Comparison of ENCODE assay signal across 22 cellular contexts in the genomic region with DNA sequence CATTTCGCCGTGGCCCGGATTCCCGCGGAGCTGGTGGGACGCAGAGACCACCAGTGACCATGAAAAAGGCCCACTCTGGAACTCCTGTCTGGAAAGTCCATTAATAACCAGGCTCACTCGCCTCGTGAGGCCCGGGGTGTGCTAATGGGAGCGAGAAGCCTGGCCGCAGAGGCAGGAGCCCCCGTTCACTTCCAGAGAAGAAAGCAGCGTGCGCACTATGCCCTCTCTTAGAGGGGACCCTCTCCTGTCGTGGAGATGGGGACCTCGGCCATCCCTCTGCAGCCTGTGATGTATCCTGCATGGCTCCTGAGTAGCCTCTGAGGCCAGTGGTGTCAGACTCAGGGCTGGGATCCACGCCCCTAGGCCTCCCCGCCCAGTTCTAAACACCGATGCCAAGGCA.
DNase-seq lines count a peak whose midpoint lies in the region; ATAC-seq, FAIRE-seq and TF ChIP-seq lines count a peak whose summit lies in the region.
"Had no signal": no experiment of that assay in that cellular context is flagged by ENCODE, and none has a peak within 500 bp of the region (broad histone marks: within the 10 kb centered on the region; RNA-seq: fewer than 3 reads in every experiment).

No MANE protein-coding gene starts in this region.

- ATAC-seq in K562 = peak; percentile 32
- no peak for ATAC-seq in HG03469 (IDR thresholded peaks at IDR 0.05; ENCODE audit: unreplicated experiment)
- ATAC-seq in HG02798 (IDR thresholded peaks at IDR 0.05; ENCODE audit: poor library complexity, unreplicated experiment) = no peak
- ATAC-seq in HG02938 (IDR thresholded peaks at IDR 0.05; ENCODE audit: unreplicated experiment) = no peak

- no peaks in the 10 kb centered on the region for H3K36me3 ChIP-seq in K562 (ENCODE audit: control insufficient read depth, insufficient read depth, low read length)
- no peaks in the 10 kb centered on the region for H3K36me3 ChIP-seq in esophagus muscularis mucosa
- H3K36me3 ChIP-seq: BE2C; BLaER1 treated with 17β-estradiol and CSF1 and Interleukin-3, amounts not matched to agents 10 nM and 100 nM had no signal

- DNase-seq in NCI-H2227 (lab: John Stamatoyannopoulos, UW; ENCODE audit: unreplicated experiment) (peak; percentile 43), NCI-H2227 treated with DMSO at 0.1 percent for 48 hours (lab: John Stamatoyannopoulos, UW) (no peak), K562 (ENCODE audit: extremely low read depth in 1 of 4, low spot score in 3 of 4) (no peak), esophagus muscularis mucosa (ENCODE audit: extremely low spot score) (peak; percentile 70), putamen (ENCODE audit: low spot score) (no peak)
- DNase-seq: ACHN; AML-193; BE2C; CD4-positive, alpha-beta T cell; CD8-positive, alpha-beta memory T cell; DMS53; GF-D8; GOT3; HCEC 1CT had no signal

- H3K9me3 ChIP-seq in K562 (replicated peaks; ENCODE audit: control insufficient read depth, insufficient read depth, low read depth, low read length) (no peaks in the 10 kb centered on the region), esophagus muscularis mucosa (no peaks in the 10 kb centered on the region)
- H3K9me3 ChIP-seq: BE2C had no signal

- no peaks in the 10 kb centered on the region for H3K79me2 ChIP-seq in K562 (ENCODE audit: control insufficient read depth, insufficient read depth, low read length)

- no TSS peak for BruUV-seq in K562 (replicated peaks; lab: Mats Ljungman, UMichigan)

- TF ChIP-seq EP300 in K562 (IDR thresholded peaks at IDR 0.05; ENCODE audit: low read length) (no peak), esophagus muscularis mucosa (IDR thresholded peaks at IDR 0.05) (no peak)

- no peak for TF ChIP-seq POLR2A in K562 (conservative IDR thresholded peaks at IDR 0.05)
- TF ChIP-seq POLR2A in esophagus muscularis mucosa (IDR thresholded peaks at IDR 0.05; ENCODE audit: low read depth) = no peak

- intact Hi-C loops in K562 (cut with micrococcal nuclease) = no loop called here
- intact Hi-C loops in esophagus muscularis mucosa (cut with DNase I) = no loop called here

- TF ChIP-seq CTCF in K562 (IDR thresholded peaks at IDR 0.05 in 2 of 3, conservative IDR thresholded peaks at IDR 0.05 in 1 of 3; ENCODE audit: insufficient read depth in 2 of 3, low read depth in 1 of 3, low read length in 3 of 3) = no peak
- no peak for TF ChIP-seq CTCF in esophagus muscularis mucosa (IDR thresholded peaks at IDR 0.05)

- no peak for TF ChIP-seq RAD21 in K562 (CRISPR knock-in tag; conservative IDR thresholded peaks at IDR 0.05 in 1 of 2, IDR thresholded peaks at IDR 0.05 in 1 of 2)

- in situ Hi-C loops in K562 (cut with MboI) = no loop called here

- H3K9me1 ChIP-seq in K562 (ENCODE audit: control insufficient read depth, insufficient read depth, low read length) = no peaks in the 10 kb centered on the region

- no peaks in the 10 kb centered on the region for H4K20me1 ChIP-seq in K562 (replicated peaks; ENCODE audit: control insufficient read depth, insufficient read depth, low read length)
- H4K20me1 ChIP-seq: BLaER1 treated with 17β-estradiol and CSF1 and Interleukin-3, amounts not matched to agents 10 nM and 100 nM had no signal

- CTCF ChIA-PET in K562 (lab: Yijun Ruan, JAX; ENCODE audit: low intra/inter-chr PET ratio) = no interaction called here

- 30% methylated on average over 19 of the region's 19 CpGs for WGBS in K562 (ENCODE audit: insufficient coverage, low coverage, missing lambda C conversion rate)
- WGBS in esophagus muscularis mucosa = 85% methylated on average over 19 of the region's 19 CpGs

- H3K4me2 ChIP-seq in K562 (ENCODE audit: insufficient read depth, low read length) = peak overlapping the region; percentile 55
- H3K4me2 ChIP-seq: BLaER1 treated with 17β-estradiol and CSF1 and Interleukin-3, amounts not matched to agents 10 nM and 100 nM had no signal

- H3K4me1 ChIP-seq in K562 (replicated peaks in 1 of 2; ENCODE audit: control insufficient read depth in 2 of 2, insufficient read depth in 2 of 2, low read length in 2 of 2) = peaks cover 6 to 16% of the 10 kb centered on the region in 2 experiments; a peak in 3 of 5 replicates
- H3K4me1 ChIP-seq in esophagus muscularis mucosa = peaks cover 0 to 21% (median 19%) of the 10 kb centered on the region in 4 donors
- H3K4me1 ChIP-seq: BE2C had no signal

- H3K4me3 ChIP-seq in K562 (0 out of 2 replicates have a peak overlapping the region, but pooled peaks have one; percentile 0), esophagus muscularis mucosa (no peak overlapping the region)
- H3K4me3 ChIP-seq: BLaER1 treated with 17β-estradiol and CSF1 and Interleukin-3, amounts not matched to agents 10 nM and 100 nM had no signal

- POLR2A ChIA-PET in K562 (lab: Yijun Ruan, JAX) = no interaction called here

- peaks cover 0 to 32% of the 10 kb centered on the region in 2 experiments; a peak in 3 of 5 replicates for H3K27me3 ChIP-seq in K562 (ENCODE audit: control insufficient read depth in 2 of 2, insufficient read depth in 2 of 2, low read length in 2 of 2)
- no peaks in the 10 kb centered on the region for H3K27me3 ChIP-seq in esophagus muscularis mucosa
- H3K27me3 ChIP-seq: BLaER1 treated with 17β-estradiol and CSF1 and Interleukin-3, amounts not matched to agents 10 nM and 100 nM had no signal

- no peak for FAIRE-seq in K562 (lab: Jason Lieb, UNC)
- FAIRE-seq: A204.1, GM12891, GM18507, H54 had no signal

- H3K27ac ChIP-seq in K562 (ENCODE audit: extremely low read depth, low read depth, low read length) (no peak overlapping the region), esophagus muscularis mucosa (replicated peaks in 1 of 4) (no peak overlapping the region)
- H3K27ac ChIP-seq: BLaER1 treated with 17β-estradiol and CSF1 and Interleukin-3, amounts not matched to agents 10 nM and 100 nM had no signal

- H3K9ac ChIP-seq in K562 (ENCODE audit: insufficient read depth in 1 of 2, low read depth in 2 of 2, low read length in 2 of 2) = no peak overlapping the region
- H3K9ac ChIP-seq: BLaER1 treated with 17β-estradiol and CSF1 and Interleukin-3, amounts not matched to agents 10 nM and 100 nM had no signal

- H2AFZ ChIP-seq in K562 (ENCODE audit: low read depth, low read length) = peak overlapping the region; percentile 71

TF ChIP-seq in K562, 482 proteins besides CTCF, POLR2A, EP300 and RAD21:
- no peak for TF ChIP-seq ZEB2 (IDR thresholded peaks at IDR 0.05)
- no peak for TF ChIP-seq TBP (optimal IDR thresholded peaks at IDR 0.05; ENCODE audit: low read depth, low read length)
- no peak for TF ChIP-seq ZNF347 (CRISPR knock-in tag; IDR thresholded peaks at IDR 0.05; ENCODE audit: low read depth)
- no peak for TF ChIP-seq IRF2 (CRISPR knock-in tag; IDR thresholded peaks at IDR 0.05)
- TF ChIP-seq EGR1 (conservative IDR thresholded peaks at IDR 0.05) = no peak
- TF ChIP-seq EHMT2 (IDR thresholded peaks at IDR 0.05) = no peak
- TF ChIP-seq ZNF184 (CRISPR knock-in tag; IDR thresholded peaks at IDR 0.05) = no peak
- TF ChIP-seq, protein P1, sequence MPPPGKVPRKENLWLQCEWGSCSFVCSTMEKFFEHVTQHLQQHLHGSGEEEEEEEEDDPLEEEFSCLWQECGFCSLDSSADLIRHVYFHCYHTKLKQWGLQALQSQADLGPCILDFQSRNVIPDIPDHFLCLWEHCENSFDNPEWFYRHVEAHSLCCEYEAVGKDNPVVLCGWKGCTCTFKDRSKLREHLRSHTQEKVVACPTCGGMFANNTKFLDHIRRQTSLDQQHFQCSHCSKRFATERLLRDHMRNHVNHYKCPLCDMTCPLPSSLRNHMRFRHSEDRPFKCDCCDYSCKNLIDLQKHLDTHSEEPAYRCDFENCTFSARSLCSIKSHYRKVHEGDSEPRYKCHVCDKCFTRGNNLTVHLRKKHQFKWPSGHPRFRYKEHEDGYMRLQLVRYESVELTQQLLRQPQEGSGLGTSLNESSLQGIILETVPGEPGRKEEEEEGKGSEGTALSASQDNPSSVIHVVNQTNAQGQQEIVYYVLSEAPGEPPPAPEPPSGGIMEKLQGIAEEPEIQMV (tag; conservative IDR thresholded peaks at IDR 0.05; ENCODE audit: low read depth) = no peak
- no peak for TF ChIP-seq ZNF57 (CRISPR knock-in tag; IDR thresholded peaks at IDR 0.05)
- TF ChIP-seq, protein P2, sequence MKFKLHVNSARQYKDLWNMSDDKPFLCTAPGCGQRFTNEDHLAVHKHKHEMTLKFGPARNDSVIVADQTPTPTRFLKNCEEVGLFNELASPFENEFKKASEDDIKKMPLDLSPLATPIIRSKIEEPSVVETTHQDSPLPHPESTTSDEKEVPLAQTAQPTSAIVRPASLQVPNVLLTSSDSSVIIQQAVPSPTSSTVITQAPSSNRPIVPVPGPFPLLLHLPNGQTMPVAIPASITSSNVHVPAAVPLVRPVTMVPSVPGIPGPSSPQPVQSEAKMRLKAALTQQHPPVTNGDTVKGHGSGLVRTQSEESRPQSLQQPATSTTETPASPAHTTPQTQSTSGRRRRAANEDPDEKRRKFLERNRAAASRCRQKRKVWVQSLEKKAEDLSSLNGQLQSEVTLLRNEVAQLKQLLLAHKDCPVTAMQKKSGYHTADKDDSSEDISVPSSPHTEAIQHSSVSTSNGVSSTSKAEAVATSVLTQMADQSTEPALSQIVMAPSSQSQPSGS (CRISPR knock-in tag; IDR thresholded peaks at IDR 0.05) = no peak
- TF ChIP-seq, protein P3, sequence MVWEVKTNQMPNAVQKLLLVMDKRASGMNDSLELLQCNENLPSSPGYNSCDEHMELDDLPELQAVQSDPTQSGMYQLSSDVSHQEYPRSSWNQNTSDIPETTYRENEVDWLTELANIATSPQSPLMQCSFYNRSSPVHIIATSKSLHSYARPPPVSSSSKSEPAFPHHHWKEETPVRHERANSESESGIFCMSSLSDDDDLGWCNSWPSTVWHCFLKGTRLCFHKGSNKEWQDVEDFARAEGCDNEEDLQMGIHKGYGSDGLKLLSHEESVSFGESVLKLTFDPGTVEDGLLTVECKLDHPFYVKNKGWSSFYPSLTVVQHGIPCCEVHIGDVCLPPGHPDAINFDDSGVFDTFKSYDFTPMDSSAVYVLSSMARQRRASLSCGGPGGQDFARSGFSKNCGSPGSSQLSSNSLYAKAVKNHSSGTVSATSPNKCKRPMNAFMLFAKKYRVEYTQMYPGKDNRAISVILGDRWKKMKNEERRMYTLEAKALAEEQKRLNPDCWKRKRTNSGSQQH (CRISPR knock-in tag; IDR thresholded peaks at IDR 0.05) = no peak
- no peak for TF ChIP-seq ESRRA (IDR thresholded peaks at IDR 0.05; ENCODE audit: borderline replicate concordance, low read depth)

Comparison
In these comparisons a context has a peak if more than half of its experiments do, and no peak if none do; other contexts are left out.
1. DNase-seq: peak in NCI-H2227 (single experiment) and esophagus muscularis mucosa (single experiment); none in NCI-H2227 treated with DMSO at 0.1 percent for 48 hours (single experiment), K562 (0 of 4) and putamen (single experiment).